In genomic region chr5:177453852-177454396, GRCh38 we compare ENCODE assay signal across 8 cellular contexts. TPM values are rescaled to one million over a fixed set of nuclear protein-coding genes. Genes with fewer than 3 reads are reported as not detected.
DNase-seq lines count a peak whose midpoint lies in the region; ATAC-seq and TF ChIP-seq lines count a peak whose summit lies in the region.

No MANE protein-coding gene starts in this region.

- CTCF ChIA-PET in activated B cell treated with CpG ODN at 0.5 μM for 24 hours (lab: Charles Lee) = interaction anchor here (0.8 to 13.5 kb wide), 16 partner anchors 9 to 138 kb away, joined by 3 to 293 read pairs (median 6); partner anchors contain the start of genes PDLIM7 and PFN3

- no peaks in the 10 kb centered on the region for H3K9me3 Mint-ChIP-seq in T-helper 1 cell treated with Interleukin-12 subunit alpha and Interleukin-12 subunit beta and Interleukin-4 antibody, amounts not matched to agents 30 μg/mL and 1 μg/mL, for 36 hours
- no peaks in the 10 kb centered on the region for H3K9me3 Mint-ChIP-seq in activated B cell treated with CpG ODN at 0.5 μM for 24 hours
- H3K9me3 Mint-ChIP-seq in stimulated activated effector memory CD8-positive, alpha-beta T cell treated with anti-CD3 and anti-CD28 coated beads, Interleukin-12 subunit alpha, Interleukin-12 subunit beta, amount 100 ng/mL, for 72 hours = no peaks in the 10 kb centered on the region

- POLR2A ChIA-PET in activated B cell treated with CpG ODN at 0.5 μM for 24 hours (lab: Charles Lee) = interaction anchor here (0.6 to 6.0 kb wide), 10 partner anchors 8 to 469 kb away, joined by 3 to 101 read pairs (median 19); partner anchors contain the start of genes DOK3, GRK6, LMAN2 and PDLIM7

- no peaks in the 10 kb centered on the region for H3K36me3 Mint-ChIP-seq in T-helper 1 cell treated with Interleukin-12 subunit alpha and Interleukin-12 subunit beta and Interleukin-4 antibody, amounts not matched to agents 30 μg/mL and 1 μg/mL, for 36 hours (ENCODE audit: low read depth)
- no peaks in the 10 kb centered on the region for H3K36me3 Mint-ChIP-seq in activated B cell treated with CpG ODN at 0.5 μM for 24 hours (ENCODE audit: low read depth)
- H3K36me3 Mint-ChIP-seq in stimulated activated effector memory CD8-positive, alpha-beta T cell treated with anti-CD3 and anti-CD28 coated beads, Interleukin-12 subunit alpha, Interleukin-12 subunit beta, amount 100 ng/mL, for 72 hours = peaks cover 65% of the 10 kb centered on the region

- TF ChIP-seq CTCF in activated B cell treated with CpG ODN at 0.5 μM for 24 hours (IDR thresholded peaks at IDR 0.05) (no peak), right atrium auricular region (IDR thresholded peaks at IDR 0.05) (no peak)

- peak overlapping the region; percentile 67 for H3K27ac Mint-ChIP-seq in T-helper 1 cell treated with Interleukin-12 subunit alpha and Interleukin-12 subunit beta and Interleukin-4 antibody, amounts not matched to agents 30 μg/mL and 1 μg/mL, for 36 hours
- peak overlapping the region; percentile 77 for H3K27ac Mint-ChIP-seq in activated B cell treated with CpG ODN at 0.5 μM for 24 hours
- H3K27ac Mint-ChIP-seq in stimulated activated effector memory CD8-positive, alpha-beta T cell treated with anti-CD3 and anti-CD28 coated beads, Interleukin-12 subunit alpha, Interleukin-12 subunit beta, amount 100 ng/mL, for 72 hours = peak overlapping the region; percentile 88

- intact Hi-C loops in activated B cell treated with CpG ODN at 0.5 μM for 24 hours (cut with micrococcal nuclease) = loop anchor here (1.0 to 2.0 kb wide), 4 partner anchors 23 to 143 kb away; partner anchors contain the start of gene MXD3

- H3K27ac ChIP-seq in right atrium auricular region = no peak overlapping the region

- H3K4me1 Mint-ChIP-seq in T-helper 1 cell treated with Interleukin-12 subunit alpha and Interleukin-12 subunit beta and Interleukin-4 antibody, amounts not matched to agents 30 μg/mL and 1 μg/mL, for 36 hours (ENCODE audit: low read depth) = peaks cover 6% of the 10 kb centered on the region
- peaks cover 32% of the 10 kb centered on the region for H3K4me1 Mint-ChIP-seq in activated B cell treated with CpG ODN at 0.5 μM for 24 hours
- peaks cover 36% of the 10 kb centered on the region for H3K4me1 Mint-ChIP-seq in stimulated activated effector memory CD8-positive, alpha-beta T cell treated with anti-CD3 and anti-CD28 coated beads, Interleukin-12 subunit alpha, Interleukin-12 subunit beta, amount 100 ng/mL, for 72 hours

- H3K4me3 ChIP-seq in right atrium auricular region = peak overlapping the region; percentile 64 to 66

- no peaks in the 10 kb centered on the region for H3K27me3 ChIP-seq in right atrium auricular region

- H3K4me3 Mint-ChIP-seq in T-helper 1 cell treated with Interleukin-12 subunit alpha and Interleukin-12 subunit beta and Interleukin-4 antibody, amounts not matched to agents 30 μg/mL and 1 μg/mL, for 36 hours = peak overlapping the region; percentile 64
- H3K4me3 Mint-ChIP-seq in activated B cell treated with CpG ODN at 0.5 μM for 24 hours = peak overlapping the region; percentile 85
- H3K4me3 Mint-ChIP-seq in stimulated activated effector memory CD8-positive, alpha-beta T cell treated with anti-CD3 and anti-CD28 coated beads, Interleukin-12 subunit alpha, Interleukin-12 subunit beta, amount 100 ng/mL, for 72 hours = peak overlapping the region; percentile 73

- peaks cover 0 to 43% of the 10 kb centered on the region in 2 donors for H3K4me1 ChIP-seq in right atrium auricular region

- peaks cover 25% of the 10 kb centered on the region for H3K27me3 Mint-ChIP-seq in T-helper 1 cell treated with Interleukin-12 subunit alpha and Interleukin-12 subunit beta and Interleukin-4 antibody, amounts not matched to agents 30 μg/mL and 1 μg/mL, for 36 hours (ENCODE audit: low read depth)
- H3K27me3 Mint-ChIP-seq in activated B cell treated with CpG ODN at 0.5 μM for 24 hours = no peaks in the 10 kb centered on the region

- ATAC-seq in HG02973 (IDR thresholded peaks at IDR 0.05; ENCODE audit: unreplicated experiment) = peak; percentile 2
- peak; percentile 3 for ATAC-seq in activated B cell treated with CpG ODN at 0.5 μM for 24 hours (ENCODE audit: low read depth)
- ATAC-seq in stimulated activated effector memory CD8-positive, alpha-beta T cell treated with anti-CD3 and anti-CD28 coated beads, Interleukin-12 subunit alpha, Interleukin-12 subunit beta, amount 100 ng/mL, for 72 hours = no peak

- no peak for DNase-seq in T-helper 1 cell
- no peak for DNase-seq in activated B cell treated with CpG ODN at 0.5 μM for 24 hours
- no peak for DNase-seq in right atrium auricular region (ENCODE audit: low spot score)
- no peak for DNase-seq in stimulated activated effector memory CD8-positive, alpha-beta T cell treated with anti-CD3 and anti-CD28 coated beads, Interleukin-12 subunit alpha, Interleukin-12 subunit beta, amount 100 ng/mL, for 72 hours (ENCODE audit: low spot score in 2 of 2)
- no peak for DNase-seq in cerebellar nuclear complex (lab: John Stamatoyannopoulos, UW)
- no peak for DNase-seq in AG08395 (ENCODE audit: low spot score)

- H3K36me3 ChIP-seq in right atrium auricular region = no peaks in the 10 kb centered on the region

- no peaks in the 10 kb centered on the region for H3K9me3 ChIP-seq in right atrium auricular region

RNA-seq across cellular contexts. Expression of gene PRR7, which starts 7.3 kb away (rescaled TPM):
- total RNA-seq in activated B cell treated with CpG ODN at 0.5 μM for 24 hours (2.4 and 3.2 TPM in 2 replicates), right atrium auricular region (1 to 10 TPM in 1 of 2 donors, under 1 TPM in 1; 0.90 to 1.1 TPM)

RNA-seq across cellular contexts. Expression of gene DBN1, which starts 19.5 kb away (rescaled TPM):
- total RNA-seq in activated B cell treated with CpG ODN at 0.5 μM for 24 hours (2.0 and 3.9 TPM in 2 replicates), right atrium auricular region (10 to 100 TPM; 25.0 to 47.2 TPM)

RNA-seq across cellular contexts. Expression of gene GRK6, which starts 27.4 kb away (rescaled TPM):
- 90.6 and 92.6 TPM in 2 replicates for total RNA-seq in activated B cell treated with CpG ODN at 0.5 μM for 24 hours
- 10 to 100 TPM in 1 of 2 donors, 1 to 10 TPM in 1; 9.9 to 14.1 TPM for total RNA-seq in right atrium auricular region

RNA-seq across cellular contexts. Expression of gene PDLIM7, which starts 43.5 kb away (rescaled TPM):
- total RNA-seq in activated B cell treated with CpG ODN at 0.5 μM for 24 hours (17.0 and 17.7 TPM in 2 replicates), right atrium auricular region (10 to 100 TPM; 45.8 to 56.0 TPM)

RNA-seq across cellular contexts. Expression of gene F12, which starts 44.6 kb away (rescaled TPM):
- total RNA-seq in activated B cell treated with CpG ODN at 0.5 μM for 24 hours (0.31 TPM in 1 of 2 replicates, not detected in the other), right atrium auricular region (under 1 TPM in 1 of 2 donors, not detected in 1; 0.43 TPM)
